In the genomic region with DNA sequence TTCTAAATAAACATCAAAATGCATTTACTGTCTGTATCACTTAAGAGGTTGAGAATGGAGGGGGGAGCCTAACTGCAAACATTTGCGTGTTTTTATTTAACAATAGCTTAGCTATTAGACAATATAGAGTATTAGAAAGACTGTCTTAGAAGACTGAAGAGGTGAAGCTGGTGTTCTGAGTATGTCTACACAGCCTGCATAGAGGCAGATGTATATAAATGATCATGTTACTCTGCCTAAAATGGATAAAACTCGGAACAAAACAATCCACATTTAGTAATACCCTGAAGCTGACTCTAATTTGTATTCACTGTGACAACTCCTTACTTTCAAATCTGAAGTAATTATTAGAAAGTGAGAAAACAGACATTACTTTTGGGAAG, we compare ENCODE assay signal across 10 cellular contexts.
A peak's percentile ranks its signal among the peaks of the same experiment; 100 is the strongest.
DNase-seq lines count a peak whose midpoint lies in the region; ATAC-seq and TF ChIP-seq lines count a peak whose summit lies in the region.
"Had no signal": no experiment of that assay in that cellular context is flagged by ENCODE, and none has a peak within 500 bp of the region (broad histone marks: within the 10 kb centered on the region; RNA-seq: fewer than 3 reads in every experiment).

No MANE protein-coding gene starts in this region.

- H3K36me3 Mint-ChIP-seq in T-helper 2 cell treated with Interferon-gamma antibody and Interleukin-4, amounts not matched to agents 5 μg/mL and 100 μg/mL, for 36 hours (ENCODE audit: low read depth) = peaks cover 13% of the 10 kb centered on the region
- H3K36me3 Mint-ChIP-seq in activated naive CD4-positive, alpha-beta T cell treated with anti-CD3 and anti-CD28 coated beads, Interleukin-2, amount 50 U/mL, for 72 hours = peaks cover 0 to 19% of the 10 kb centered on the region in 2 donors

- peaks cover 7% of the 10 kb centered on the region for H3F3A ChIP-seq in smooth muscle cell (ENCODE audit: low read depth)

- no peaks in the 10 kb centered on the region for H3K36me3 ChIP-seq in smooth muscle cell (ENCODE audit: low read depth)

- TF ChIP-seq CTCF in smooth muscle cell (IDR thresholded peaks at IDR 0.05; ENCODE audit: borderline replicate concordance, insufficient read depth, poor library complexity, severe bottlenecking) = no peak

- no peaks in the 10 kb centered on the region for H3K27me3 ChIP-seq in smooth muscle cell (ENCODE audit: low read depth)

- peaks cover 21% of the 10 kb centered on the region for H4K20me1 ChIP-seq in smooth muscle cell (ENCODE audit: low read depth)

- H3K9me3 Mint-ChIP-seq in T-helper 2 cell treated with Interferon-gamma antibody and Interleukin-4, amounts not matched to agents 5 μg/mL and 100 μg/mL, for 36 hours = no peaks in the 10 kb centered on the region
- H3K9me3 Mint-ChIP-seq in activated naive CD4-positive, alpha-beta T cell treated with anti-CD3 and anti-CD28 coated beads, Interleukin-2, amount 50 U/mL, for 72 hours = no peaks in the 10 kb centered on the region

- peaks cover 53% of the 10 kb centered on the region for H3K4me1 Mint-ChIP-seq in T-helper 2 cell treated with Interferon-gamma antibody and Interleukin-4, amounts not matched to agents 5 μg/mL and 100 μg/mL, for 36 hours (ENCODE audit: low read depth)

- peak overlapping the region; percentile 75 for H3K4me3 Mint-ChIP-seq in T-helper 2 cell treated with Interferon-gamma antibody and Interleukin-4, amounts not matched to agents 5 μg/mL and 100 μg/mL, for 36 hours

- H3K4me3 ChIP-seq in smooth muscle cell = no peak overlapping the region

- H3K27me3 Mint-ChIP-seq in T-helper 2 cell treated with Interferon-gamma antibody and Interleukin-4, amounts not matched to agents 5 μg/mL and 100 μg/mL, for 36 hours (ENCODE audit: low read depth) = no peaks in the 10 kb centered on the region

- H3K79me2 ChIP-seq in smooth muscle cell (ENCODE audit: low read depth) = peaks cover 23% of the 10 kb centered on the region

- peak overlapping the region; percentile 59 for H3K9ac ChIP-seq in smooth muscle cell (ENCODE audit: low read depth)

- intact Hi-C loops in posterior vena cava (cut with DNase I) = no loop called here

- H3K27ac Mint-ChIP-seq in T-helper 2 cell treated with Interferon-gamma antibody and Interleukin-4, amounts not matched to agents 5 μg/mL and 100 μg/mL, for 36 hours = peak overlapping the region; percentile 99
- H3K27ac Mint-ChIP-seq in activated naive CD4-positive, alpha-beta T cell treated with anti-CD3 and anti-CD28 coated beads, Interleukin-2, amount 50 U/mL, for 72 hours = peak overlapping the region; percentile 92 to 97

- no peaks in the 10 kb centered on the region for H3K9me3 ChIP-seq in smooth muscle cell (replicated peaks; ENCODE audit: low read depth)

- H2AFZ ChIP-seq in smooth muscle cell (ENCODE audit: low read depth) = no peak overlapping the region

- H3K4me1 ChIP-seq in smooth muscle cell (ENCODE audit: low read depth) = no peaks in the 10 kb centered on the region

- ATAC-seq in HG03095 (IDR thresholded peaks at IDR 0.05; ENCODE audit: unreplicated experiment) = peak; percentile 8
- peak in 1 of 2 donors; percentile 46 for ATAC-seq in activated naive CD4-positive, alpha-beta T cell treated with anti-CD3 and anti-CD28 coated beads, Interleukin-2, amount 50 U/mL, for 72 hours

- H3K27ac ChIP-seq in smooth muscle cell (ENCODE audit: low read depth) = peak overlapping the region; percentile 76

- WGBS in smooth muscle cell (ENCODE audit: low lambda C conversion rate) = 74% methylated on average over 2 of the region's 2 CpGs

- no peak for DNase-seq in T-helper 2 cell treated with Interferon-gamma antibody and Interleukin-4, amounts not matched to agents 5 μg/mL and 100 μg/mL, for 36 hours (ENCODE audit: low spot score)
- DNase-seq in T-helper 2 cell (no peak), smooth muscle cell (lab: John Stamatoyannopoulos, UW; ENCODE audit: unreplicated experiment) (no peak), posterior vena cava (ENCODE audit: low spot score) (no peak), glomerular visceral epithelial cell (ENCODE audit: extremely low spot score) (no peak), SW 1271 (lab: John Stamatoyannopoulos, UW) (no peak)
- no peak for DNase-seq in activated naive CD4-positive, alpha-beta T cell treated with anti-CD3 and anti-CD28 coated beads, Interleukin-2, amount 50 U/mL, for 72 hours (ENCODE audit: low spot score in 2 of 2)
- DNase-seq: 8988T, NCI-H2029 treated with DMSO at 0.1 percent for 48 hours had no signal

- H3K4me2 ChIP-seq in smooth muscle cell = no peak overlapping the region
